ENCODE assay signal across 8 cellular contexts in the genomic region with DNA sequence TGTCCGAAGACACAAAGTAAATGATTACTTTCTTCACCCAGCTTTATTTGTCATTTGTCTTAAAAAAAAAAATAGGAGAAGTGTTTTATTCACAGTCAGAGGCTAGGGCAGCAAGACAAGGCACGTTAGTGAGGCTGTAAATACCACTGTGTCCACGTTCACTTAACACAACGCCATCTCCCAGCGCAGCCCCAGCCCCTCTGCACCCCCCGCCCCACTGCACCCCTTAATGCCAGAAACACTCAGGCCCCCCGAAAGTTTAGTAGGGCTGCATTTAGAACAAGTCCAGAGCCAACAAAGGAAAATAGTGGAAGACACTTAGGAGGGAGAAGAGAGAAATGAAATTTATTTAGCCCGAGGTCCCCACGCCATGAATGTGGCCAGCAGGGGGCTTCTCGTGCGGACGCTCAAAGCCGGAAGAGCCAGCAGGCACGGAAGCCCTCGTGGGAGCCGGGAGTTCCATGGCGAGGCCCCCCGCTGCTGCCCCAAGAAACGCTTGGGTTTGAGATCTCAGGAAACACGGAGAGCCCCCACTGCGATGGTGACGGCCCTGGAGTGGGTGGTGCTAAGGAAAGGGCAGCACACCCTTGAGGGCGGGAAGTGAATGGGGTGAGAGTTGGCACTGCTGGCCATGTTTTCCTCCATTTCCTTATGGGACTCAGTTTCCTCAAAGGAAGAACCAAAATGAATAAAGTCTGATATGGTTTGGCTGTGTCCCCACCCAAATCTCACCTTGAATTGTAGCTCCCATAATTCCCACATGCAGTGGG. TPM values are rescaled to one million over a fixed set of nuclear protein-coding genes. Genes with fewer than 3 reads are reported as not detected.
DNase-seq lines count a peak whose midpoint lies in the region; ATAC-seq, FAIRE-seq and TF ChIP-seq lines count a peak whose summit lies in the region.

No MANE protein-coding gene starts in this region.

- TF ChIP-seq EP300 in esophagus muscularis mucosa (IDR thresholded peaks at IDR 0.05), result no peak

- TF ChIP-seq CTCF in AG04450 (IDR thresholded peaks at IDR 0.05; ENCODE audit: low read depth, low read length) (peak; percentile 67), esophagus muscularis mucosa (IDR thresholded peaks at IDR 0.05) (peak; percentile 63 to 79 (median 65))

- H3K4me3 Mint-ChIP-seq in activated T-cell treated with anti-CD3 and anti-CD28 coated beads, Interleukin-2, amount 50 U/mL, for 24 hours, result peak overlapping the region; percentile 58
- H3K4me3 Mint-ChIP-seq in naive thymus-derived CD4-positive, alpha-beta T cell, result peak overlapping the region; percentile 65 to 88 (median 80)
- peak overlapping the region; percentile 76 to 81 for H3K4me3 Mint-ChIP-seq in stimulated activated naive CD8-positive, alpha-beta T cell treated with anti-CD3 and anti-CD28 coated beads, Interleukin-15, amount 100 ng/mL, for 72 hours

- no peaks in the 10 kb centered on the region for H3K36me3 Mint-ChIP-seq in activated T-cell treated with anti-CD3 and anti-CD28 coated beads, Interleukin-2, amount 50 U/mL, for 24 hours (ENCODE audit: low read depth)
- H3K36me3 Mint-ChIP-seq in naive thymus-derived CD4-positive, alpha-beta T cell, result no peaks in the 10 kb centered on the region

- no peak overlapping the region for H3K27ac ChIP-seq in AG04450 (ENCODE audit: low read depth, low read length)
- peak overlapping the region; percentile 5 to 71 (median 54) for H3K27ac ChIP-seq in esophagus muscularis mucosa (replicated peaks in 1 of 4)
- H3K27ac ChIP-seq in naive thymus-derived CD4-positive, alpha-beta T cell (ENCODE audit: low read depth, low read length), result no peak overlapping the region

- intact Hi-C loops in esophagus muscularis mucosa (cut with DNase I), result loop anchor here (1.0 kb wide), 1 partner anchor 396 kb away; no protein-coding TSS in a partner anchor
- intact Hi-C loops in naive thymus-derived CD4-positive, alpha-beta T cell (cut with micrococcal nuclease), result loop anchor here (1.0 to 10.0 kb wide), 7 partner anchors 176 to 918 kb away; partner anchors contain the start of gene PLEKHG1 (in 1 of the 2)

- POLR2A ChIA-PET in AG04450 (lab: Yijun Ruan, JAX), result no interaction called here
- POLR2A ChIA-PET in naive thymus-derived CD4-positive, alpha-beta T cell (lab: Charles Lee), result no interaction called here

- peak overlapping the region; percentile 76 for H3K27ac Mint-ChIP-seq in activated T-cell treated with anti-CD3 and anti-CD28 coated beads, Interleukin-2, amount 50 U/mL, for 24 hours
- peak overlapping the region in 2 of 9 donors; percentile 26 to 83 for H3K27ac Mint-ChIP-seq in naive thymus-derived CD4-positive, alpha-beta T cell
- peak overlapping the region; percentile 98 to 99 for H3K27ac Mint-ChIP-seq in stimulated activated naive CD8-positive, alpha-beta T cell treated with anti-CD3 and anti-CD28 coated beads, Interleukin-15, amount 100 ng/mL, for 72 hours

- CTCF ChIA-PET in AG04450 (lab: Charles Lee), result interaction anchor here (0.6 to 7.3 kb wide), 26 partner anchors 8 to 931 kb away, joined by 3 to 183 read pairs (median 4); no protein-coding TSS in a partner anchor
- CTCF ChIA-PET in naive thymus-derived CD4-positive, alpha-beta T cell (lab: Charles Lee), result interaction anchor here (0.6 to 3.2 kb wide), 4 partner anchors 66 to 909 kb away, joined by 3 to 37 read pairs (median 3); no protein-coding TSS in a partner anchor

- H3K9me3 ChIP-seq in AG04450 (ENCODE audit: control insufficient read depth, insufficient read depth, low read length) (no peaks in the 10 kb centered on the region), esophagus muscularis mucosa (no peaks in the 10 kb centered on the region)
- no peaks in the 10 kb centered on the region for H3K9me3 ChIP-seq in naive thymus-derived CD4-positive, alpha-beta T cell (ENCODE audit: control insufficient read depth in 2 of 3, low read length in 3 of 3)

- no peaks in the 10 kb centered on the region for H3K9me3 Mint-ChIP-seq in activated T-cell treated with anti-CD3 and anti-CD28 coated beads, Interleukin-2, amount 50 U/mL, for 24 hours
- H3K9me3 Mint-ChIP-seq in naive thymus-derived CD4-positive, alpha-beta T cell, result peaks cover 0 to 15% (median 2%) of the 10 kb centered on the region in 11 donors
- peaks cover 0 to 13% of the 10 kb centered on the region in 2 donors for H3K9me3 Mint-ChIP-seq in stimulated activated naive CD8-positive, alpha-beta T cell treated with anti-CD3 and anti-CD28 coated beads, Interleukin-15, amount 100 ng/mL, for 72 hours

- H3K27me3 ChIP-seq in AG04450 (ENCODE audit: control insufficient read depth, insufficient read depth, low read length) (no peaks in the 10 kb centered on the region), esophagus muscularis mucosa (no peaks in the 10 kb centered on the region)
- H3K27me3 ChIP-seq in naive thymus-derived CD4-positive, alpha-beta T cell (ENCODE audit: control insufficient read depth in 2 of 2, insufficient read depth in 2 of 2, low read length in 2 of 2), result no peaks in the 10 kb centered on the region

- DNase-seq in AG04450 (ENCODE audit: low read depth, low spot score) (no peak), GM19239 (ENCODE audit: insufficient read length, low spot score) (peak; percentile 55), NCI-H774 (lab: John Stamatoyannopoulos, UW) (peak; percentile 29), esophagus muscularis mucosa (ENCODE audit: extremely low spot score) (peak; percentile 95), NCI-H187 (lab: John Stamatoyannopoulos, UW) (no peak)
- peak; percentile 72 for DNase-seq in activated T-cell treated with anti-CD3 and anti-CD28 coated beads, Interleukin-2, amount 50 U/mL, for 24 hours
- peak in 6 of 9 donors; percentile 13 to 35 (median 28) for DNase-seq in naive thymus-derived CD4-positive, alpha-beta T cell
- DNase-seq in stimulated activated naive CD8-positive, alpha-beta T cell treated with anti-CD3 and anti-CD28 coated beads, Interleukin-15, amount 100 ng/mL, for 72 hours, result peak; percentile 57 to 64

- TF ChIP-seq POLR2A in esophagus muscularis mucosa (IDR thresholded peaks at IDR 0.05; ENCODE audit: low read depth), result no peak

- H3K4me1 Mint-ChIP-seq in activated T-cell treated with anti-CD3 and anti-CD28 coated beads, Interleukin-2, amount 50 U/mL, for 24 hours (ENCODE audit: low read depth), result peaks cover 32% of the 10 kb centered on the region
- H3K4me1 Mint-ChIP-seq in naive thymus-derived CD4-positive, alpha-beta T cell, result peaks cover 2 to 15% (median 10%) of the 10 kb centered on the region in 7 donors
- H3K4me1 Mint-ChIP-seq in stimulated activated naive CD8-positive, alpha-beta T cell treated with anti-CD3 and anti-CD28 coated beads, Interleukin-15, amount 100 ng/mL, for 72 hours, result peaks cover 40% of the 10 kb centered on the region

- H3K4me3 ChIP-seq in AG04450 (ENCODE audit: low read depth, low read length) (peak overlapping the region; percentile 38), esophagus muscularis mucosa (peak overlapping the region; percentile 38 to 60 (median 52))
- peak overlapping the region; percentile 53 for H3K4me3 ChIP-seq in naive thymus-derived CD4-positive, alpha-beta T cell (ENCODE audit: low read length)

- H3K27me3 Mint-ChIP-seq in activated T-cell treated with anti-CD3 and anti-CD28 coated beads, Interleukin-2, amount 50 U/mL, for 24 hours, result peaks cover 25% of the 10 kb centered on the region
- peaks cover 23 to 39% (median 24%) of the 10 kb centered on the region in 5 donors for H3K27me3 Mint-ChIP-seq in naive thymus-derived CD4-positive, alpha-beta T cell
- H3K27me3 Mint-ChIP-seq in stimulated activated naive CD8-positive, alpha-beta T cell treated with anti-CD3 and anti-CD28 coated beads, Interleukin-15, amount 100 ng/mL, for 72 hours, result peaks cover 35% of the 10 kb centered on the region

- H3K4me1 ChIP-seq in esophagus muscularis mucosa, result peaks cover 11 to 18% (median 14%) of the 10 kb centered on the region in 4 donors
- peaks cover 0 to 4% of the 10 kb centered on the region in 2 donors for H3K4me1 ChIP-seq in naive thymus-derived CD4-positive, alpha-beta T cell (ENCODE audit: control insufficient read depth in 2 of 2, insufficient read depth in 2 of 2, low read length in 2 of 2)

- 6% methylated on average over 23 of the region's 23 CpGs for WGBS in esophagus muscularis mucosa

- peak; percentile 45 for ATAC-seq in naive thymus-derived CD4-positive, alpha-beta T cell
- ATAC-seq in stimulated activated naive CD8-positive, alpha-beta T cell treated with anti-CD3 and anti-CD28 coated beads, Interleukin-15, amount 100 ng/mL, for 72 hours, result peak; percentile 50

- peak; percentile 71 for FAIRE-seq in GM19239 (lab: Jason Lieb, UNC)

- no peaks in the 10 kb centered on the region for H3K36me3 ChIP-seq in esophagus muscularis mucosa
- no peaks in the 10 kb centered on the region for H3K36me3 ChIP-seq in naive thymus-derived CD4-positive, alpha-beta T cell (ENCODE audit: control insufficient read depth in 2 of 3, insufficient read depth in 3 of 3, low read length in 3 of 3)

RNA-seq across cellular contexts. Expression of gene IYD, which starts 50.2 kb away (rescaled TPM):
- polyA plus RNA-seq in AG04450 (2011; rRNA removed), result not detected in 2 replicates
- not detected in 2 replicates for polyA minus RNA-seq in AG04450 (2011; rRNA and poly(A)+ RNA removed)
- total RNA-seq in esophagus muscularis mucosa, result not detected
- total RNA-seq in naive thymus-derived CD4-positive, alpha-beta T cell, result not detected
- polyA plus RNA-seq in naive thymus-derived CD4-positive, alpha-beta T cell, result not detected

Comparison
In these comparisons a context has a peak if more than half of its experiments do, and no peak if none do; other contexts are left out.
1. DNase-seq: peak in GM19239 (single experiment), NCI-H774 (single experiment), activated T-cell treated with anti-CD3 and anti-CD28 coated beads, Interleukin-2, amount 50 U/mL, for 24 hours (single experiment), esophagus muscularis mucosa (single experiment), naive thymus-derived CD4-positive, alpha-beta T cell (6 of 9) and stimulated activated naive CD8-positive, alpha-beta T cell treated with anti-CD3 and anti-CD28 coated beads, Interleukin-15, amount 100 ng/mL, for 72 hours (2 of 2); none in AG04450 (single experiment) and NCI-H187 (0 of 2).
2. H3K27ac ChIP-seq: peak in esophagus muscularis mucosa (4 of 4); none in AG04450 (single experiment) and naive thymus-derived CD4-positive, alpha-beta T cell (single experiment).
3. Peak in every context shown above with its lines, with median percentiles within 50 percentile points of each other: H3K4me3 ChIP-seq and H3K4me3 Mint-ChIP-seq.